27 cellular contexts compared by ENCODE assay signal in genomic region chr13:92547256-92547655, GRCh38.
DNase-seq lines count a peak whose midpoint lies in the region; ATAC-seq, FAIRE-seq and TF ChIP-seq lines count a peak whose summit lies in the region.
"Had no signal": no experiment of that assay in that cellular context is flagged by ENCODE, and none has a peak within 500 bp of the region (broad histone marks: within the 10 kb centered on the region; RNA-seq: fewer than 3 reads in every experiment).

No MANE protein-coding gene starts in this region.

- no peak for TF ChIP-seq POLR2A in H54 (IDR thresholded peaks at IDR 0.05; ENCODE audit: low read depth, low read length)

- no peak overlapping the region for H3K27ac ChIP-seq in RWPE1
- H3K27ac ChIP-seq: cardiac muscle cell, KMS-11, skin epidermis, tibial nerve had no signal

- CTCF ChIA-PET in RWPE1 (lab: Yijun Ruan, JAX) = no interaction called here

- no peak for ATAC-seq in stimulated activated naive CD8-positive, alpha-beta T cell treated with anti-CD3 and anti-CD28 coated beads, Interleukin-15, Interleukin-2, amounts not matched to agents 100 U/mL and 50 U/mL, for 24 hours
- ATAC-seq in HG03469 (IDR thresholded peaks at IDR 0.05; ENCODE audit: unreplicated experiment) = no peak
- ATAC-seq: activated T-cell treated with anti-CD3 and anti-CD28 coated beads, Interleukin-2, amount 50 U/mL, for 72 hours; GM23338; naive thymus-derived CD8-positive, alpha-beta T cell; Right ventricle myocardium inferior; SK-N-SH treated with all-trans-retinoic acid at 6 μM for 48 hours had no signal

- H3K4me3 ChIP-seq in cardiac fibroblast (replicated peaks in 1 of 2; ENCODE audit: low read depth in 2 of 2, low read length in 2 of 2) = no peak overlapping the region
- H3K4me3 ChIP-seq: cardiac muscle cell, GM23338, skin epidermis, tibial nerve had no signal

- FAIRE-seq in H54 (lab: Jason Lieb, UNC) = peak; percentile 71
- FAIRE-seq: HTR-8/SVneo had no signal

- no peak for DNase-seq in H54 (ENCODE audit: insufficient read length, low spot score)
- peak; percentile 13 for DNase-seq in RWPE1 (ENCODE audit: low spot score)
- peak; percentile 1 to 33 for DNase-seq in cardiac fibroblast (ENCODE audit: low read depth in 2 of 2)
- DNase-seq in kidney tubule cell (ENCODE audit: low spot score) = peak; percentile 37
- no peak for DNase-seq in stimulated activated naive CD8-positive, alpha-beta T cell treated with anti-CD3 and anti-CD28 coated beads, Interleukin-15, Interleukin-2, amounts not matched to agents 100 U/mL and 50 U/mL, for 24 hours
- no peak for DNase-seq in hepatic stellate cell (ENCODE audit: low spot score)
- DNase-seq in NCI-H2227 (lab: John Stamatoyannopoulos, UW; ENCODE audit: unreplicated experiment) = no peak
- DNase-seq: activated CD4-positive, alpha-beta T cell treated with anti-CD3 and anti-CD28 coated beads, Interleukin-2, amount 10 ng/mL, durations not matched to agents 24 days and 14 days; activated naive CD4-positive, alpha-beta T cell; activated T-cell treated with anti-CD3 and anti-CD28 coated beads, Interleukin-2, amount 50 U/mL, for 72 hours; BE2C; endodermal cell; midbrain; naive thymus-derived CD8-positive, alpha-beta T cell; NCI-H1436 treated with DMSO at 0.1 percent for 48 hours; NCI-H2107; NCI-H446 treated with DMSO at 0.1 percent for 48 hours; NCI-H82 had no signal

- no peak for TF ChIP-seq CTCF in RWPE1 (conservative IDR thresholded peaks at IDR 0.05; ENCODE audit: low read depth)
- no peak for TF ChIP-seq CTCF in cardiac fibroblast (IDR thresholded peaks at IDR 0.05; ENCODE audit: low read depth, low read length)

- POLR2A ChIA-PET in RWPE1 (lab: Yijun Ruan, JAX; ENCODE audit: low non-redundant PET) = no interaction called here

Comparison
In these comparisons a context has a peak if more than half of its experiments do, and no peak if none do; other contexts are left out.
1. DNase-seq: peak in RWPE1 (single experiment), cardiac fibroblast (2 of 2) and kidney tubule cell (single experiment); none in H54 (single experiment), stimulated activated naive CD8-positive, alpha-beta T cell treated with anti-CD3 and anti-CD28 coated beads, Interleukin-15, Interleukin-2, amounts not matched to agents 100 U/mL and 50 U/mL, for 24 hours (single experiment), hepatic stellate cell (single experiment) and NCI-H2227 (single experiment).